8 cellular contexts compared by ENCODE assay signal in genomic region chr1:44036409-44037111, GRCh38. TPM values are rescaled to one million over a fixed set of nuclear protein-coding genes. Genes with fewer than 3 reads are reported as not detected.
A peak's percentile ranks its signal among the peaks of the same experiment; 100 is the strongest.
DNase-seq lines count a peak whose midpoint lies in the region; ATAC-seq and TF ChIP-seq lines count a peak whose summit lies in the region.

No MANE protein-coding gene starts in this region.

- H3K4me1 Mint-ChIP-seq in naive B cell, result peaks cover 0 to 5% (median 2%) of the 10 kb centered on the region in 3 donors

- TF ChIP-seq POLR2A in erythroblast (IDR thresholded peaks at IDR 0.05; ENCODE audit: low read length), result no peak

- no peaks in the 10 kb centered on the region for H3K36me3 Mint-ChIP-seq in naive B cell

- H3K27ac ChIP-seq in OCI-LY7 (ENCODE audit: low read depth, low read length, poor library complexity, severe bottlenecking), result no peak overlapping the region

- no peaks in the 10 kb centered on the region for H3K79me2 ChIP-seq in OCI-LY7 (ENCODE audit: insufficient read depth, low read depth, low read length)

- no peaks in the 10 kb centered on the region for H4K20me1 ChIP-seq in OCI-LY7 (ENCODE audit: insufficient read depth, low read length)

- no peaks in the 10 kb centered on the region for H3K36me3 ChIP-seq in OCI-LY7 (ENCODE audit: insufficient read depth, low read length)

- peak; percentile 58 for DNase-seq in CMK (ENCODE audit: low read depth)
- DNase-seq in HS-5 (ENCODE audit: low read depth), result peak; percentile 41
- peak; percentile 74 for DNase-seq in OCI-LY7 (ENCODE audit: low spot score)
- DNase-seq in activated T-cell treated with anti-CD3 and anti-CD28 coated beads for 24 hours (ENCODE audit: low read depth), result peak; percentile 56
- peak; percentile 95 for DNase-seq in erythroblast (lab: John Stamatoyannopoulos, UW)
- DNase-seq in naive B cell, result peak; percentile 59
- DNase-seq in stimulated activated naive CD8-positive, alpha-beta T cell treated with anti-CD3 and anti-CD28 coated beads, Interleukin-15, Interleukin-2, amounts not matched to agents 100 U/mL and 50 U/mL, for 24 hours, result peak; percentile 74

- no peak overlapping the region for H2AFZ ChIP-seq in OCI-LY7 (ENCODE audit: low read length)

- intact Hi-C loops in OCI-LY7 (cut with micrococcal nuclease; ENCODE audit: unreplicated experiment), result loop anchor here (1.0 to 5.0 kb wide), 3 partner anchors 31 to 509 kb away; no protein-coding TSS in a partner anchor

- ATAC-seq in naive B cell (ENCODE audit: low read depth in 2 of 2), result peak; percentile 78 to 84
- ATAC-seq in stimulated activated naive CD8-positive, alpha-beta T cell treated with anti-CD3 and anti-CD28 coated beads, Interleukin-15, Interleukin-2, amounts not matched to agents 100 U/mL and 50 U/mL, for 24 hours, result peak; percentile 58
- no peak for ATAC-seq in GM19328 (IDR thresholded peaks at IDR 0.05; ENCODE audit: unreplicated experiment)

- peaks cover 0 to 4% (median 0%) of the 10 kb centered on the region in 3 donors for H3K27me3 Mint-ChIP-seq in naive B cell

- peak; percentile 91 for TF ChIP-seq CTCF in OCI-LY7 (conservative IDR thresholded peaks at IDR 0.05; ENCODE audit: low read length)

- no peak overlapping the region for H3K4me2 ChIP-seq in OCI-LY7 (ENCODE audit: low read length)

- H3K4me1 ChIP-seq in OCI-LY7 (ENCODE audit: insufficient read depth, low read length, poor library complexity, severe bottlenecking), result peaks cover 14% of the 10 kb centered on the region

- no peak overlapping the region for H3K4me3 ChIP-seq in OCI-LY7 (ENCODE audit: low read depth, low read length, poor library complexity, severe bottlenecking)

- no peaks in the 10 kb centered on the region for H3K9me3 ChIP-seq in OCI-LY7 (ENCODE audit: low read length)

- no peaks in the 10 kb centered on the region for H3K9me3 Mint-ChIP-seq in naive B cell

- H3K9me2 ChIP-seq in OCI-LY7 (ENCODE audit: insufficient read depth, low read length), result no peaks in the 10 kb centered on the region

- peak overlapping the region in 1 of 6 donors; percentile 35 for H3K27ac Mint-ChIP-seq in naive B cell

- CTCF ChIA-PET in OCI-LY7 (lab: Charles Lee; ENCODE audit: unreplicated experiment), result interaction anchor here (0.9 to 1.5 kb wide), 3 partner anchors 11 to 31 kb away, joined by 3 to 13 read pairs (median 5); no protein-coding TSS in a partner anchor

- no TSS peak for BruUV-seq in OCI-LY7 (replicated peaks; lab: Mats Ljungman, UMichigan)

- H3K4me3 Mint-ChIP-seq in naive B cell, result peak overlapping the region in 1 of 8 donors; percentile 28

- POLR2A ChIA-PET in OCI-LY7 (lab: Charles Lee), result interaction anchor here (0.7 kb wide), 1 partner anchor 86 kb away, joined by 3 read pairs; no protein-coding TSS in a partner anchor

RNA-seq across cellular contexts. Expression of gene SLC6A9, which starts 5.3 kb away (rescaled TPM):
- 7.0 and 8.2 TPM in 2 replicates for total RNA-seq in OCI-LY7 (2014; rRNA removed; shearing (Covaris generic))
- total RNA-seq in OCI-LY7 (2022), result 21.8 and 22.4 TPM in 2 replicates
- not detected for polyA plus RNA-seq in naive B cell (ENCODE audit: low read depth in 6 of 6)

RNA-seq across cellular contexts. Expression of gene CCDC24, which starts 45.2 kb away (rescaled TPM):
- 1.9 and 8.9 TPM in 2 replicates for total RNA-seq in OCI-LY7 (2014; rRNA removed; shearing (Covaris generic))
- 4.6 and 9.2 TPM in 2 replicates for total RNA-seq in OCI-LY7 (2022)
- polyA plus RNA-seq in naive B cell (ENCODE audit: low read depth in 6 of 6), result 1 to 10 TPM in 5 of 6 donors, under 1 TPM in 1; 0.89 to 4.0 (median 2.0) TPM

RNA-seq across cellular contexts. Expression of gene B4GALT2, which starts 57.5 kb away (rescaled TPM):
- total RNA-seq in OCI-LY7 (2014; rRNA removed; shearing (Covaris generic)), result 1.4 and 1.9 TPM in 2 replicates
- 0.57 and 0.65 TPM in 2 replicates for total RNA-seq in OCI-LY7 (2022)
- polyA plus RNA-seq in naive B cell (ENCODE audit: low read depth in 6 of 6), result 1 to 10 TPM in 1 of 6 donors, under 1 TPM in 4, not detected in 1; 0.16 to 1.6 (median 0.37) TPM

Comparison
In these comparisons a context has a peak if more than half of its experiments do, and no peak if none do; other contexts are left out.
1. DNase-seq: peak in every context shown above with its lines; median percentile 95 in erythroblast; 74 in OCI-LY7; 74 in stimulated activated naive CD8-positive, alpha-beta T cell treated with anti-CD3 and anti-CD28 coated beads, Interleukin-15, Interleukin-2, amounts not matched to agents 100 U/mL and 50 U/mL, for 24 hours; 59 in naive B cell; 58 in CMK; 56 in activated T-cell treated with anti-CD3 and anti-CD28 coated beads for 24 hours; 41 in HS-5.